2 cellular contexts compared by ENCODE assay signal in the genomic region with DNA sequence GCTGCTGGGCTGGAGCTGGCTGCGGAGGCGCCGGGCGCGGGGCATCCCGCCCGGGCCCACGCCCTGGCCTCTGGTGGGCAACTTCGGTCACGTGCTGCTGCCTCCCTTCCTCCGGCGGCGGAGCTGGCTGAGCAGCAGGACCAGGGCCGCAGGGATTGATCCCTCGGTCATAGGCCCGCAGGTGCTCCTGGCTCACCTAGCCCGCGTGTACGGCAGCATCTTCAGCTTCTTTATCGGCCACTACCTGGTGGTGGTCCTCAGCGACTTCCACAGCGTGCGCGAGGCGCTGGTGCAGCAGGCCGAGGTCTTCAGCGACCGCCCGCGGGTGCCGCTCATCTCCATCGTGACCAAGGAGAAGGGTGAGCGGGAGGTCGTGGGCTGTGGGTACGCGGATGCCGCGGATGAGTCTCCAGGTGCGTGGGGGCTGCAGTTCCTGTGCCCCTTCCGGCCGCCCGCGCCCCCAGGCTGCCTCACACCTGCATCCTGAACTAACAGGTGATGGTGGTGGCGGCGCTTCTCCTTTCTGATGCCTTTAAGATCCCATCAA.
A peak's percentile ranks its signal among the peaks of the same experiment; 100 is the strongest.
TF ChIP-seq lines count a peak whose summit lies in the region.

No MANE protein-coding gene starts in this region.

TF ChIP-seq in GM23338, 12 proteins besides CTCF, POLR2A, EP300 and RAD21:
- TF ChIP-seq ZNF114 (CRISPR knock-in tag; IDR thresholded peaks at IDR 0.05) (no peak), NANOG (IDR thresholded peaks at IDR 0.05; ENCODE audit: borderline replicate concordance) (no peak)

TF ChIP-seq in GM12878, 131 proteins besides CTCF, POLR2A, EP300 and RAD21 (continues in another document):
- TF ChIP-seq, protein P1, sequence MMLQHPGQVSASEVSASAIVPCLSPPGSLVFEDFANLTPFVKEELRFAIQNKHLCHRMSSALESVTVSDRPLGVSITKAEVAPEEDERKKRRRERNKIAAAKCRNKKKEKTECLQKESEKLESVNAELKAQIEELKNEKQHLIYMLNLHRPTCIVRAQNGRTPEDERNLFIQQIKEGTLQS (IDR thresholded peaks at IDR 0.05; ENCODE audit: borderline replicate concordance, extremely low read depth, low read depth, low read length) = no peak
- TF ChIP-seq NBN (IDR thresholded peaks at IDR 0.05) (no peak), MYC (IDR thresholded peaks at IDR 0.05; ENCODE audit: insufficient read depth, insufficient read length, insufficient replicate concordance, low read length, severe bottlenecking) (peak; percentile 35), RUNX3 (IDR thresholded peaks at IDR 0.05; ENCODE audit: low read length) (peak; percentile 6; the same call in 1 of the 2 replicates), CBX5 (IDR thresholded peaks at IDR 0.05; ENCODE audit: low read depth) (no peak), ZZZ3 (IDR thresholded peaks at IDR 0.05; ENCODE audit: control insufficient read depth, insufficient read length, low read depth) (no peak), TAF1 (IDR thresholded peaks at IDR 0.05; ENCODE audit: borderline replicate concordance, low read depth, low read length) (no peak), HCFC1 (IDR thresholded peaks at IDR 0.05; ENCODE audit: low read length) (no peak), KAT2A (conservative IDR thresholded peaks at IDR 0.05; ENCODE audit: control insufficient read depth, low read depth, low read length) (no peak), STAT3 (IDR thresholded peaks at IDR 0.05; ENCODE audit: low read depth, low read length) (no peak), GATAD2B (conservative IDR thresholded peaks at IDR 0.05; ENCODE audit: low read depth) (0 out of 2 replicates have a peak, but pooled peaks have one; percentile 15), DPF2 (IDR thresholded peaks at IDR 0.05) (0 out of 2 replicates have a peak, but pooled peaks have one; percentile 34), BHLHE40 (IDR thresholded peaks at IDR 0.05; ENCODE audit: borderline replicate concordance in 1 of 2, low read depth in 2 of 2, low read length in 1 of 2) (peak; percentile 47 to 84; a peak in 3 of 4 replicates), STAT1 (conservative IDR thresholded peaks at IDR 0.05) (no peak), WRNIP1 (IDR thresholded peaks at IDR 0.05; ENCODE audit: borderline replicate concordance, low read depth, low read length) (no peak), ZNF622 (IDR thresholded peaks at IDR 0.05) (no peak), KDM1A (IDR thresholded peaks at IDR 0.05; ENCODE audit: borderline replicate concordance) (no peak), ZNF274 (IDR thresholded peaks at IDR 0.05; ENCODE audit: insufficient read depth, insufficient read length) (no peak), POU2F2 (IDR thresholded peaks at IDR 0.05; ENCODE audit: borderline replicate concordance, low read depth, low read length) (no peak), ATF7 (IDR thresholded peaks at IDR 0.05; ENCODE audit: low read depth) (no peak), POLR2AphosphoS2 (IDR thresholded peaks at IDR 0.05; ENCODE audit: low read depth, low read length) (no peak), RFX5 (IDR thresholded peaks at IDR 0.05; ENCODE audit: low read depth, low read length) (no peak), TCF12 (IDR thresholded peaks at IDR 0.05; ENCODE audit: low read depth, low read length) (peak; percentile 39; the same call in 1 of the 2 replicates), IKZF1 (conservative IDR thresholded peaks at IDR 0.05) (0 out of 2 replicates have a peak, but pooled peaks have one; percentile 20), ASH2L (IDR thresholded peaks at IDR 0.05; ENCODE audit: borderline replicate concordance, low read depth) (no peak), SMAD5 (IDR thresholded peaks at IDR 0.05; ENCODE audit: low read depth) (no peak), RB1 (IDR thresholded peaks at IDR 0.05; ENCODE audit: borderline replicate concordance) (0 out of 2 replicates have a peak, but pooled peaks have one; percentile 12), POLR2AphosphoS5 (IDR thresholded peaks at IDR 0.05; ENCODE audit: low read length) (no peak), BACH1 (IDR thresholded peaks at IDR 0.05; ENCODE audit: borderline replicate concordance) (no peak)
- TF ChIP-seq, protein P2, sequence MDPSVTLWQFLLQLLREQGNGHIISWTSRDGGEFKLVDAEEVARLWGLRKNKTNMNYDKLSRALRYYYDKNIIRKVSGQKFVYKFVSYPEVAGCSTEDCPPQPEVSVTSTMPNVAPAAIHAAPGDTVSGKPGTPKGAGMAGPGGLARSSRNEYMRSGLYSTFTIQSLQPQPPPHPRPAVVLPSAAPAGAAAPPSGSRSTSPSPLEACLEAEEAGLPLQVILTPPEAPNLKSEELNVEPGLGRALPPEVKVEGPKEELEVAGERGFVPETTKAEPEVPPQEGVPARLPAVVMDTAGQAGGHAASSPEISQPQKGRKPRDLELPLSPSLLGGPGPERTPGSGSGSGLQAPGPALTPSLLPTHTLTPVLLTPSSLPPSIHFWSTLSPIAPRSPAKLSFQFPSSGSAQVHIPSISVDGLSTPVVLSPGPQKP (IDR thresholded peaks at IDR 0.05; ENCODE audit: low read depth, low read length) = no peak
- TF ChIP-seq, protein P3, sequence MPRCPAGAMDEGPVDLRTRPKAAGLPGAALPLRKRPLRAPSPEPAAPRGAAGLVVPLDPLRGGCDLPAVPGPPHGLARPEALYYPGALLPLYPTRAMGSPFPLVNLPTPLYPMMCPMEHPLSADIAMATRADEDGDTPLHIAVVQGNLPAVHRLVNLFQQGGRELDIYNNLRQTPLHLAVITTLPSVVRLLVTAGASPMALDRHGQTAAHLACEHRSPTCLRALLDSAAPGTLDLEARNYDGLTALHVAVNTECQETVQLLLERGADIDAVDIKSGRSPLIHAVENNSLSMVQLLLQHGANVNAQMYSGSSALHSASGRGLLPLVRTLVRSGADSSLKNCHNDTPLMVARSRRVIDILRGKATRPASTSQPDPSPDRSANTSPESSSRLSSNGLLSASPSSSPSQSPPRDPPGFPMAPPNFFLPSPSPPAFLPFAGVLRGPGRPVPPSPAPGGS (IDR thresholded peaks at IDR 0.05; ENCODE audit: borderline replicate concordance, insufficient read depth, low read depth, low read length, poor library complexity, severe bottlenecking) = no peak
- TF ChIP-seq, protein P4, sequence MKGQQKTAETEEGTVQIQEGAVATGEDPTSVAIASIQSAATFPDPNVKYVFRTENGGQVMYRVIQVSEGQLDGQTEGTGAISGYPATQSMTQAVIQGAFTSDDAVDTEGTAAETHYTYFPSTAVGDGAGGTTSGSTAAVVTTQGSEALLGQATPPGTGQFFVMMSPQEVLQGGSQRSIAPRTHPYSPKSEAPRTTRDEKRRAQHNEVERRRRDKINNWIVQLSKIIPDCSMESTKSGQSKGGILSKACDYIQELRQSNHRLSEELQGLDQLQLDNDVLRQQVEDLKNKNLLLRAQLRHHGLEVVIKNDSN (IDR thresholded peaks at IDR 0.05; ENCODE audit: borderline replicate concordance, extremely low read length, insufficient read depth, low read depth, low read length) = peak; percentile 85
- TF ChIP-seq, protein P5, sequence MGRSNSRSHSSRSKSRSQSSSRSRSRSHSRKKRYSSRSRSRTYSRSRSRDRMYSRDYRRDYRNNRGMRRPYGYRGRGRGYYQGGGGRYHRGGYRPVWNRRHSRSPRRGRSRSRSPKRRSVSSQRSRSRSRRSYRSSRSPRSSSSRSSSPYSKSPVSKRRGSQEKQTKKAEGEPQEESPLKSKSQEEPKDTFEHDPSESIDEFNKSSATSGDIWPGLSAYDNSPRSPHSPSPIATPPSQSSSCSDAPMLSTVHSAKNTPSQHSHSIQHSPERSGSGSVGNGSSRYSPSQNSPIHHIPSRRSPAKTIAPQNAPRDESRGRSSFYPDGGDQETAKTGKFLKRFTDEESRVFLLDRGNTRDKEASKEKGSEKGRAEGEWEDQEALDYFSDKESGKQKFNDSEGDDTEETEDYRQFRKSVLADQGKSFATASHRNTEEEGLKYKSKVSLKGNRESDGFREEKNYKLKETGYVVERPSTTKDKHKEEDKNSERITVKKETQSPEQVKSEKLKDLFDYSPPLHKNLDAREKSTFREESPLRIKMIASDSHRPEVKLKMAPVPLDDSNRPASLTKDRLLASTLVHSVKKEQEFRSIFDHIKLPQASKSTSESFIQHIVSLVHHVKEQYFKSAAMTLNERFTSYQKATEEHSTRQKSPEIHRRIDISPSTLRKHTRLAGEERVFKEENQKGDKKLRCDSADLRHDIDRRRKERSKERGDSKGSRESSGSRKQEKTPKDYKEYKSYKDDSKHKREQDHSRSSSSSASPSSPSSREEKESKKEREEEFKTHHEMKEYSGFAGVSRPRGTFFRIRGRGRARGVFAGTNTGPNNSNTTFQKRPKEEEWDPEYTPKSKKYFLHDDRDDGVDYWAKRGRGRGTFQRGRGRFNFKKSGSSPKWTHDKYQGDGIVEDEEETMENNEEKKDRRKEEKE (IDR thresholded peaks at IDR 0.05) = no peak
- TF ChIP-seq, protein P6, sequence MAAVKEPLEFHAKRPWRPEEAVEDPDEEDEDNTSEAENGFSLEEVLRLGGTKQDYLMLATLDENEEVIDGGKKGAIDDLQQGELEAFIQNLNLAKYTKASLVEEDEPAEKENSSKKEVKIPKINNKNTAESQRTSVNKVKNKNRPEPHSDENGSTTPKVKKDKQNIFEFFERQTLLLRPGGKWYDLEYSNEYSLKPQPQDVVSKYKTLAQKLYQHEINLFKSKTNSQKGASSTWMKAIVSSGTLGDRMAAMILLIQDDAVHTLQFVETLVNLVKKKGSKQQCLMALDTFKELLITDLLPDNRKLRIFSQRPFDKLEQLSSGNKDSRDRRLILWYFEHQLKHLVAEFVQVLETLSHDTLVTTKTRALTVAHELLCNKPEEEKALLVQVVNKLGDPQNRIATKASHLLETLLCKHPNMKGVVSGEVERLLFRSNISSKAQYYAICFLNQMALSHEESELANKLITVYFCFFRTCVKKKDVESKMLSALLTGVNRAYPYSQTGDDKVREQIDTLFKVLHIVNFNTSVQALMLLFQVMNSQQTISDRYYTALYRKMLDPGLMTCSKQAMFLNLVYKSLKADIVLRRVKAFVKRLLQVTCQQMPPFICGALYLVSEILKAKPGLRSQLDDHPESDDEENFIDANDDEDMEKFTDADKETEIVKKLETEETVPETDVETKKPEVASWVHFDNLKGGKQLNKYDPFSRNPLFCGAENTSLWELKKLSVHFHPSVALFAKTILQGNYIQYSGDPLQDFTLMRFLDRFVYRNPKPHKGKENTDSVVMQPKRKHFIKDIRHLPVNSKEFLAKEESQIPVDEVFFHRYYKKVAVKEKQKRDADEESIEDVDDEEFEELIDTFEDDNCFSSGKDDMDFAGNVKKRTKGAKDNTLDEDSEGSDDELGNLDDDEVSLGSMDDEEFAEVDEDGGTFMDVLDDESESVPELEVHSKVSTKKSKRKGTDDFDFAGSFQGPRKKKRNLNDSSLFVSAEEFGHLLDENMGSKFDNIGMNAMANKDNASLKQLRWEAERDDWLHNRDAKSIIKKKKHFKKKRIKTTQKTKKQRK (IDR thresholded peaks at IDR 0.05; ENCODE audit: low read depth, low read length) = no peak
- TF ChIP-seq, protein P7, sequence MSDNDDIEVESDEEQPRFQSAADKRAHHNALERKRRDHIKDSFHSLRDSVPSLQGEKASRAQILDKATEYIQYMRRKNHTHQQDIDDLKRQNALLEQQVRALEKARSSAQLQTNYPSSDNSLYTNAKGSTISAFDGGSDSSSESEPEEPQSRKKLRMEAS (IDR thresholded peaks at IDR 0.05; ENCODE audit: low read depth, low read length) = 0 out of 2 replicates have a peak, but pooled peaks have one; percentile 12
- TF ChIP-seq, protein P8, sequence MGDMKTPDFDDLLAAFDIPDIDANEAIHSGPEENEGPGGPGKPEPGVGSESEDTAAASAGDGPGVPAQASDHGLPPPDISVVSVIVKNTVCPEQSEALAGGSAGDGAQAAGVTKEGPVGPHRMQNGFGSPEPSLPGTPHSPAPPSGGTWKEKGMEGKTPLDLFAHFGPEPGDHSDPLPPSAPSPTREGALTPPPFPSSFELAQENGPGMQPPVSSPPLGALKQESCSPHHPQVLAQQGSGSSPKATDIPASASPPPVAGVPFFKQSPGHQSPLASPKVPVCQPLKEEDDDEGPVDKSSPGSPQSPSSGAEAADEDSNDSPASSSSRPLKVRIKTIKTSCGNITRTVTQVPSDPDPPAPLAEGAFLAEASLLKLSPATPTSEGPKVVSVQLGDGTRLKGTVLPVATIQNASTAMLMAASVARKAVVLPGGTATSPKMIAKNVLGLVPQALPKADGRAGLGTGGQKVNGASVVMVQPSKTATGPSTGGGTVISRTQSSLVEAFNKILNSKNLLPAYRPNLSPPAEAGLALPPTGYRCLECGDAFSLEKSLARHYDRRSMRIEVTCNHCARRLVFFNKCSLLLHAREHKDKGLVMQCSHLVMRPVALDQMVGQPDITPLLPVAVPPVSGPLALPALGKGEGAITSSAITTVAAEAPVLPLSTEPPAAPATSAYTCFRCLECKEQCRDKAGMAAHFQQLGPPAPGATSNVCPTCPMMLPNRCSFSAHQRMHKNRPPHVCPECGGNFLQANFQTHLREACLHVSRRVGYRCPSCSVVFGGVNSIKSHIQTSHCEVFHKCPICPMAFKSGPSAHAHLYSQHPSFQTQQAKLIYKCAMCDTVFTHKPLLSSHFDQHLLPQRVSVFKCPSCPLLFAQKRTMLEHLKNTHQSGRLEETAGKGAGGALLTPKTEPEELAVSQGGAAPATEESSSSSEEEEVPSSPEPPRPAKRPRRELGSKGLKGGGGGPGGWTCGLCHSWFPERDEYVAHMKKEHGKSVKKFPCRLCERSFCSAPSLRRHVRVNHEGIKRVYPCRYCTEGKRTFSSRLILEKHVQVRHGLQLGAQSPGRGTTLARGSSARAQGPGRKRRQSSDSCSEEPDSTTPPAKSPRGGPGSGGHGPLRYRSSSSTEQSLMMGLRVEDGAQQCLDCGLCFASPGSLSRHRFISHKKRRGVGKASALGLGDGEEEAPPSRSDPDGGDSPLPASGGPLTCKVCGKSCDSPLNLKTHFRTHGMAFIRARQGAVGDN (IDR thresholded peaks at IDR 0.05) = no peak
